In the genomic region with DNA sequence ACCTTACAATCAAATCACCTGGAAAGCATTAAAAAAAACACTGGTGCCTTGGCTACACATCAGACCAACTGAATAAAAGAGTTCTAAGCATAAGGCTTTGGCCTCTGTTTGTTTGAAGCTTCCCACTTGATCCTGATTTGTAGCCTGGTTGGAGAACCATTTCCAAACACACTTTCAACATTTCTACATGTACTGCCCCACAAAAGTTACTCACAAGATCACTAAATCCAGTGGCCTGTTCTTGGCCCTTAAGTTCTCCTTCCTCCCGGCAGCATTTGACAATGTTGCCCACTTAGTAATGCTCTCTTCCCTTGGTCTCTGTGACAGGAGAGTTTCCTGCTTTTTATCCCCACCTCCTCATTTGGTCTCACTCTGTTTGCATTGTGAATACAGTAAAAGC, we compare ENCODE assay signal across 2 cellular contexts.
A peak's percentile ranks its signal among the peaks of the same experiment; 100 is the strongest.
TF ChIP-seq lines count a peak whose summit lies in the region.

No MANE protein-coding gene starts in this region.

TF ChIP-seq in GM23338, 12 proteins besides CTCF, POLR2A, EP300 and RAD21:
- TF ChIP-seq, protein P1, sequence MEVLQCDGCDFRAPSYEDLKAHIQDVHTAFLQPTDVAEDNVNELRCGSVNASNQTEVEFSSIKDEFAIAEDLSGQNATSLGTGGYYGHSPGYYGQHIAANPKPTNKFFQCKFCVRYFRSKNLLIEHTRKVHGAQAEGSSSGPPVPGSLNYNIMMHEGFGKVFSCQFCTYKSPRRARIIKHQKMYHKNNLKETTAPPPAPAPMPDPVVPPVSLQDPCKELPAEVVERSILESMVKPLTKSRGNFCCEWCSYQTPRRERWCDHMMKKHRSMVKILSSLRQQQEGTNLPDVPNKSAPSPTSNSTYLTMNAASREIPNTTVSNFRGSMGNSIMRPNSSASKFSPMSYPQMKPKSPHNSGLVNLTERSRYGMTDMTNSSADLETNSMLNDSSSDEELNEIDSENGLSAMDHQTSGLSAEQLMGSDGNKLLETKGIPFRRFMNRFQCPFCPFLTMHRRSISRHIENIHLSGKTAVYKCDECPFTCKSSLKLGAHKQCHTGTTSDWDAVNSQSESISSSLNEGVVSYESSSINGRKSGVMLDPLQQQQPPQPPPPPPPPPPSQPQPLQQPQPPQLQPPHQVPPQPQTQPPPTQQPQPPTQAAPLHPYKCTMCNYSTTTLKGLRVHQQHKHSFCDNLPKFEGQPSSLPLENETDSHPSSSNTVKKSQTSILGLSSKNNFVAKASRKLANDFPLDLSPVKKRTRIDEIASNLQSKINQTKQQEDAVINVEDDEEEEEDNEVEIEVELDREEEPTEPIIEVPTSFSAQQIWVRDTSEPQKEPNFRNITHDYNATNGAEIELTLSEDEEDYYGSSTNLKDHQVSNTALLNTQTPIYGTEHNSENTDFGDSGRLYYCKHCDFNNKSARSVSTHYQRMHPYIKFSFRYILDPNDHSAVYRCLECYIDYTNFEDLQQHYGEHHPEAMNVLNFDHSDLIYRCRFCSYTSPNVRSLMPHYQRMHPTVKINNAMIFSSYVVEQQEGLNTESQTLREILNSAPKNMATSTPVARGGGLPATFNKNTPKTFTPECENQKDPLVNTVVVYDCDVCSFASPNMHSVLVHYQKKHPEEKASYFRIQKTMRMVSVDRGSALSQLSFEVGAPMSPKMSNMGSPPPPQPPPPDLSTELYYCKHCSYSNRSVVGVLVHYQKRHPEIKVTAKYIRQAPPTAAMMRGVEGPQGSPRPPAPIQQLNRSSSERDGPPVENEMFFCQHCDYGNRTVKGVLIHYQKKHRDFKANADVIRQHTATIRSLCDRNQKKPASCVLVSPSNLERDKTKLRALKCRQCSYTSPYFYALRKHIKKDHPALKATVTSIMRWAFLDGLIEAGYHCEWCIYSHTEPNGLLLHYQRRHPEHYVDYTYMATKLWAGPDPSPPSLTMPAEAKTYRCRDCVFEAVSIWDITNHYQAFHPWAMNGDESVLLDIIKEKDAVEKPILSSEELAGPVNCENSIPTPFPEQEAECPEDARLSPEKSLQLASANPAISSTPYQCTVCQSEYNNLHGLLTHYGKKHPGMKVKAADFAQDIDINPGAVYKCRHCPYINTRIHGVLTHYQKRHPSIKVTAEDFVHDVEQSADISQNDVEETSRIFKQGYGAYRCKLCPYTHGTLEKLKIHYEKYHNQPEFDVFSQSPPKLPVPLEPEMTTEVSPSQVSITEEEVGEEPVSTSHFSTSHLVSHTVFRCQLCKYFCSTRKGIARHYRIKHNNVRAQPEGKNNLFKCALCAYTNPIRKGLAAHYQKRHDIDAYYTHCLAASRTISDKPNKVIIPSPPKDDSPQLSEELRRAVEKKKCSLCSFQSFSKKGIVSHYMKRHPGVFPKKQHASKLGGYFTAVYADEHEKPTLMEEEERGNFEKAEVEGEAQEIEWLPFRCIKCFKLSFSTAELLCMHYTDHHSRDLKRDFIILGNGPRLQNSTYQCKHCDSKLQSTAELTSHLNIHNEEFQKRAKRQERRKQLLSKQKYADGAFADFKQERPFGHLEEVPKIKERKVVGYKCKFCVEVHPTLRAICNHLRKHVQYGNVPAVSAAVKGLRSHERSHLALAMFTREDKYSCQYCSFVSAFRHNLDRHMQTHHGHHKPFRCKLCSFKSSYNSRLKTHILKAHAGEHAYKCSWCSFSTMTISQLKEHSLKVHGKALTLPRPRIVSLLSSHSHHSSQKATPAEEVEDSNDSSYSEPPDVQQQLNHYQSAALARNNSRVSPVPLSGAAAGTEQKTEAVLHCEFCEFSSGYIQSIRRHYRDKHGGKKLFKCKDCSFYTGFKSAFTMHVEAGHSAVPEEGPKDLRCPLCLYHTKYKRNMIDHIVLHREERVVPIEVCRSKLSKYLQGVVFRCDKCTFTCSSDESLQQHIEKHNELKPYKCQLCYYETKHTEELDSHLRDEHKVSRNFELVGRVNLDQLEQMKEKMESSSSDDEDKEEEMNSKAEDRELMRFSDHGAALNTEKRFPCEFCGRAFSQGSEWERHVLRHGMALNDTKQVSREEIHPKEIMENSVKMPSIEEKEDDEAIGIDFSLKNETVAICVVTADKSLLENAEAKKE (CRISPR knock-in tag; IDR thresholded peaks at IDR 0.05): no peak
- TF ChIP-seq EZH2 (IDR thresholded peaks at IDR 0.05; ENCODE audit: low read depth, unreplicated experiment) (no peak), STAT1 (IDR thresholded peaks at IDR 0.05; ENCODE audit: unreplicated experiment) (no peak), ZNF114 (CRISPR knock-in tag; IDR thresholded peaks at IDR 0.05) (no peak), ZNF331 (CRISPR knock-in tag; IDR thresholded peaks at IDR 0.05; ENCODE audit: low read depth) (no peak), JUNB (IDR thresholded peaks at IDR 0.05; ENCODE audit: unreplicated experiment) (no peak), NANOG (IDR thresholded peaks at IDR 0.05; ENCODE audit: borderline replicate concordance) (no peak)
- TF ChIP-seq, protein P2, sequence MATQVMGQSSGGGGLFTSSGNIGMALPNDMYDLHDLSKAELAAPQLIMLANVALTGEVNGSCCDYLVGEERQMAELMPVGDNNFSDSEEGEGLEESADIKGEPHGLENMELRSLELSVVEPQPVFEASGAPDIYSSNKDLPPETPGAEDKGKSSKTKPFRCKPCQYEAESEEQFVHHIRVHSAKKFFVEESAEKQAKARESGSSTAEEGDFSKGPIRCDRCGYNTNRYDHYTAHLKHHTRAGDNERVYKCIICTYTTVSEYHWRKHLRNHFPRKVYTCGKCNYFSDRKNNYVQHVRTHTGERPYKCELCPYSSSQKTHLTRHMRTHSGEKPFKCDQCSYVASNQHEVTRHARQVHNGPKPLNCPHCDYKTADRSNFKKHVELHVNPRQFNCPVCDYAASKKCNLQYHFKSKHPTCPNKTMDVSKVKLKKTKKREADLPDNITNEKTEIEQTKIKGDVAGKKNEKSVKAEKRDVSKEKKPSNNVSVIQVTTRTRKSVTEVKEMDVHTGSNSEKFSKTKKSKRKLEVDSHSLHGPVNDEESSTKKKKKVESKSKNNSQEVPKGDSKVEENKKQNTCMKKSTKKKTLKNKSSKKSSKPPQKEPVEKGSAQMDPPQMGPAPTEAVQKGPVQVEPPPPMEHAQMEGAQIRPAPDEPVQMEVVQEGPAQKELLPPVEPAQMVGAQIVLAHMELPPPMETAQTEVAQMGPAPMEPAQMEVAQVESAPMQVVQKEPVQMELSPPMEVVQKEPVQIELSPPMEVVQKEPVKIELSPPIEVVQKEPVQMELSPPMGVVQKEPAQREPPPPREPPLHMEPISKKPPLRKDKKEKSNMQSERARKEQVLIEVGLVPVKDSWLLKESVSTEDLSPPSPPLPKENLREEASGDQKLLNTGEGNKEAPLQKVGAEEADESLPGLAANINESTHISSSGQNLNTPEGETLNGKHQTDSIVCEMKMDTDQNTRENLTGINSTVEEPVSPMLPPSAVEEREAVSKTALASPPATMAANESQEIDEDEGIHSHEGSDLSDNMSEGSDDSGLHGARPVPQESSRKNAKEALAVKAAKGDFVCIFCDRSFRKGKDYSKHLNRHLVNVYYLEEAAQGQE (IDR thresholded peaks at IDR 0.05; ENCODE audit: unreplicated experiment): no peak
- TF ChIP-seq, protein P3, sequence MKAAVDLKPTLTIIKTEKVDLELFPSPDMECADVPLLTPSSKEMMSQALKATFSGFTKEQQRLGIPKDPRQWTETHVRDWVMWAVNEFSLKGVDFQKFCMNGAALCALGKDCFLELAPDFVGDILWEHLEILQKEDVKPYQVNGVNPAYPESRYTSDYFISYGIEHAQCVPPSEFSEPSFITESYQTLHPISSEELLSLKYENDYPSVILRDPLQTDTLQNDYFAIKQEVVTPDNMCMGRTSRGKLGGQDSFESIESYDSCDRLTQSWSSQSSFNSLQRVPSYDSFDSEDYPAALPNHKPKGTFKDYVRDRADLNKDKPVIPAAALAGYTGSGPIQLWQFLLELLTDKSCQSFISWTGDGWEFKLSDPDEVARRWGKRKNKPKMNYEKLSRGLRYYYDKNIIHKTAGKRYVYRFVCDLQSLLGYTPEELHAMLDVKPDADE (IDR thresholded peaks at IDR 0.05): no peak

TF ChIP-seq in K562, 482 proteins besides CTCF, POLR2A, EP300 and RAD21:
- peak; percentile 42; the same call in 1 of the 2 replicates for TF ChIP-seq SUPT5H (IDR thresholded peaks at IDR 0.05)
- no peak for TF ChIP-seq ZNF324 (CRISPR knock-in tag; IDR thresholded peaks at IDR 0.05)
